ENCODE assay signal across 19 cellular contexts in the genomic region with DNA sequence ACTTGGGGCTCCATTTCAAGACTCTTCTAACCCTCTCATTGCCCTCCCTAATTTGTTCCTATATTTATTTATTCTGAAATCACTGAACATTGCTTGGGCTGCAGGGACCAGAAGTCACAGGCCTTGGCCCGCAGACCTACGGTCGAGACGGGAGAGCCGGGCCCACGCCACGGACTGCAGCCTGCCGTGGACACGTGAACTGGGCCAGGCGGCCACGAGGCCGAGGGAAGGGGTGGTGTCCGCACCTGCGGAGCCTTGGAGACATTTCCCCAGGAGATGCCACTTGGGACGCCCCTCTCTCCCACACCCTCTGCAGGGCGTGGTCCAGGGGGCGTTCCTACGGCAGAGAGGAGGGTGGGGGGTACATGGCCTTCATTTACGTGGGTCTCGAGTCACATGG.
DNase-seq lines count a peak whose midpoint lies in the region; ATAC-seq and TF ChIP-seq lines count a peak whose summit lies in the region.
"Had no signal": no experiment of that assay in that cellular context is flagged by ENCODE, and none has a peak within 500 bp of the region (broad histone marks: within the 10 kb centered on the region; RNA-seq: fewer than 3 reads in every experiment).

No MANE protein-coding gene starts in this region.

- H3K27me3 Mint-ChIP-seq in osteocyte (ENCODE audit: unreplicated experiment), result no peaks in the 10 kb centered on the region
- peaks cover 30% of the 10 kb centered on the region for H3K27me3 Mint-ChIP-seq in activated naive CD4-positive, alpha-beta T cell treated with anti-CD3 and anti-CD28 coated beads for 36 hours (ENCODE audit: low read depth)

- H3K27ac ChIP-seq in HUES6 (ENCODE audit: low read depth, low read length) (no peak overlapping the region), Panc1 (ENCODE audit: low read length) (no peak overlapping the region), A673 (ENCODE audit: low read depth, low read length, poor library complexity, severe bottlenecking) (no peak overlapping the region)
- H3K27ac ChIP-seq: SJCRH30 had no signal

- POLR2A ChIA-PET in Panc1 (lab: Charles Lee) (interaction anchor here (0.6 kb wide), 1 partner anchor 202 kb away, joined by 3 read pairs; no protein-coding TSS in a partner anchor), A673 (lab: Charles Lee; ENCODE audit: low non-redundant PET) (no interaction called here)

- ATAC-seq in Panc1, result 0 out of 2 replicates have a peak, but pooled peaks have one; percentile 26
- ATAC-seq: Right ventricle myocardium inferior, SK-N-SH treated with all-trans-retinoic acid at 6 μM for 48 hours had no signal

- CTCF ChIA-PET in Panc1 (lab: Charles Lee) (interaction anchor here (0.6 kb wide), 1 partner anchor 305 kb away, joined by 3 read pairs; no protein-coding TSS in a partner anchor), A673 (lab: Charles Lee) (interaction anchor here (0.6 kb wide), 1 partner anchor 111 kb away, joined by 4 read pairs; no protein-coding TSS in a partner anchor)
- CTCF ChIA-PET in activated naive CD4-positive, alpha-beta T cell treated with anti-CD3 and anti-CD28 coated beads for 36 hours (lab: Charles Lee), result no interaction called here

- BruUV-seq in Panc1 (replicated peaks; lab: Mats Ljungman, UMichigan) (no TSS peak), A673 (replicated peaks; lab: Mats Ljungman, UMichigan) (no TSS peak)

- no peaks in the 10 kb centered on the region for H3K4me1 Mint-ChIP-seq in osteocyte (ENCODE audit: unreplicated experiment)
- H3K4me1 Mint-ChIP-seq in activated naive CD4-positive, alpha-beta T cell treated with anti-CD3 and anti-CD28 coated beads for 36 hours (ENCODE audit: low read depth), result peaks cover 2% of the 10 kb centered on the region
- H3K4me1 Mint-ChIP-seq: CD14-positive monocyte had no signal

- H3K4me3 ChIP-seq in HUES6 (ENCODE audit: low read depth, low read length) (peak overlapping the region; percentile 44), Panc1 (ENCODE audit: low read depth in 2 of 2, low read length in 2 of 2) (no peak overlapping the region), A673 (ENCODE audit: low read depth, low read length, poor library complexity, severe bottlenecking) (no peak overlapping the region)
- H3K4me3 ChIP-seq: MG63, SJCRH30 had no signal

- no peaks in the 10 kb centered on the region for H3K36me3 Mint-ChIP-seq in osteocyte (ENCODE audit: unreplicated experiment)
- H3K36me3 Mint-ChIP-seq in activated naive CD4-positive, alpha-beta T cell treated with anti-CD3 and anti-CD28 coated beads for 36 hours (ENCODE audit: low read depth), result no peaks in the 10 kb centered on the region
- H3K36me3 Mint-ChIP-seq: CD14-positive monocyte; CD8-positive, alpha-beta memory T cell had no signal

- DNase-seq in Panc1 (ENCODE audit: low read depth, low spot score) (no peak), osteocyte (ENCODE audit: extremely low spot score, unreplicated experiment) (peak; percentile 81), NOMO-1 treated with DMSO at 0.1 percent for 48 hours (lab: John Stamatoyannopoulos, UW; ENCODE audit: unreplicated experiment) (no peak), A673 (ENCODE audit: low spot score) (no peak)
- no peak for DNase-seq in activated naive CD4-positive, alpha-beta T cell treated with anti-CD3 and anti-CD28 coated beads for 36 hours
- DNase-seq: BE2C, DND-41, KG1, NCI-H446 treated with DMSO at 0.1 percent for 48 hours, NCI-H526 treated with DMSO at 0.1 percent for 48 hours, OCI-M1, SJCRH30 had no signal

- intact Hi-C loops in Panc1 (cut with micrococcal nuclease; ENCODE audit: unreplicated experiment) (loop anchor here (5.0 kb wide), 1 partner anchor 389 kb away; no protein-coding TSS in a partner anchor), A673 (cut with micrococcal nuclease; ENCODE audit: unreplicated experiment) (loop anchor here (5.0 kb wide), 1 partner anchor 691 kb away; no protein-coding TSS in a partner anchor)
- intact Hi-C loops in activated naive CD4-positive, alpha-beta T cell treated with anti-CD3 and anti-CD28 coated beads for 36 hours (cut with micrococcal nuclease), result loop anchor here (2.0 to 5.0 kb wide), 3 partner anchors 394 to 744 kb away; partner anchors contain the start of gene ADAMTS16

- H3K36me3 ChIP-seq in ES-I3 (ENCODE audit: insufficient read depth, low read length) (no peaks in the 10 kb centered on the region), HUES6 (ENCODE audit: control insufficient read depth, insufficient read depth, low read length) (no peaks in the 10 kb centered on the region), Panc1 (ENCODE audit: control insufficient read depth, insufficient read depth, low read length) (no peaks in the 10 kb centered on the region), A673 (ENCODE audit: insufficient read depth, low read length, poor library complexity, severe bottlenecking) (no peaks in the 10 kb centered on the region)
- H3K36me3 ChIP-seq: BE2C, MG63, SJCRH30 had no signal

- H3K27ac Mint-ChIP-seq in osteocyte (ENCODE audit: unreplicated experiment), result no peak overlapping the region
- H3K27ac Mint-ChIP-seq in activated naive CD4-positive, alpha-beta T cell treated with anti-CD3 and anti-CD28 coated beads for 36 hours, result no peak overlapping the region
- H3K27ac Mint-ChIP-seq: CD14-positive monocyte; CD8-positive, alpha-beta memory T cell had no signal

- TF ChIP-seq CTCF in Panc1 (IDR thresholded peaks at IDR 0.05) (no peak), osteocyte (IDR thresholded peaks at IDR 0.05) (no peak), A673 (conservative IDR thresholded peaks at IDR 0.05; ENCODE audit: low read depth, low read length) (no peak)

- H3K27me3 ChIP-seq in HUES6 (ENCODE audit: control insufficient read depth, insufficient read depth, low read length) (peaks cover 17% of the 10 kb centered on the region), Panc1 (ENCODE audit: control insufficient read depth, insufficient read depth, low read length) (no peaks in the 10 kb centered on the region), A673 (replicated peaks; ENCODE audit: insufficient read depth, low read depth, low read length, poor library complexity) (peaks cover 9% of the 10 kb centered on the region)
- H3K27me3 ChIP-seq: BE2C, MG63, SJCRH30 had no signal

- H3K9me3 ChIP-seq in ES-I3 (ENCODE audit: control insufficient read depth, insufficient read depth, low read length) (no peaks in the 10 kb centered on the region), HUES6 (ENCODE audit: control insufficient read depth, insufficient read depth, low read depth, low read length) (no peaks in the 10 kb centered on the region), Panc1 (ENCODE audit: control insufficient read depth, insufficient read depth, low read depth, low read length) (no peaks in the 10 kb centered on the region), A673 (ENCODE audit: low read depth, low read length, poor library complexity, severe bottlenecking) (no peaks in the 10 kb centered on the region)
- H3K9me3 ChIP-seq: BE2C, MG63, SJCRH30 had no signal

- no peak overlapping the region for H3K4me3 Mint-ChIP-seq in osteocyte (ENCODE audit: unreplicated experiment)
- H3K4me3 Mint-ChIP-seq in activated naive CD4-positive, alpha-beta T cell treated with anti-CD3 and anti-CD28 coated beads for 36 hours, result no peak overlapping the region
- H3K4me3 Mint-ChIP-seq: CD14-positive monocyte; CD8-positive, alpha-beta memory T cell had no signal

- in situ Hi-C loops in Panc1 (cut with HindIII; ENCODE audit: low pct_unique_long_range_greater_than_20kb, low sequenced_read_pairs), result no loop called here

- peaks cover 19% of the 10 kb centered on the region for H3K9me3 Mint-ChIP-seq in osteocyte (ENCODE audit: unreplicated experiment)
- H3K9me3 Mint-ChIP-seq in activated naive CD4-positive, alpha-beta T cell treated with anti-CD3 and anti-CD28 coated beads for 36 hours, result no peaks in the 10 kb centered on the region

- 0 out of 2 replicates have a peak overlapping the region, but pooled peaks have one; percentile 20 for H3K9ac ChIP-seq in ES-I3 (ENCODE audit: low read depth, low read length)
- no peak overlapping the region for H3K9ac ChIP-seq in HUES6 (ENCODE audit: low read length)

- H3K4me1 ChIP-seq in ES-I3 (ENCODE audit: insufficient read depth, low read length) (no peaks in the 10 kb centered on the region), HUES6 (ENCODE audit: control insufficient read depth, insufficient read depth, low read length) (no peaks in the 10 kb centered on the region), Panc1 (ENCODE audit: control insufficient read depth, insufficient read depth, low read length) (no peaks in the 10 kb centered on the region), A673 (ENCODE audit: insufficient read depth, low read length, poor library complexity, severe bottlenecking) (no peaks in the 10 kb centered on the region)
- H3K4me1 ChIP-seq: BE2C, SJCRH30 had no signal
